Comparison of ENCODE assay signal across 14 cellular contexts in genomic region chr7:102942883-102943261, GRCh38.
"Had no signal": no experiment of that assay in that cellular context is flagged by ENCODE, and none has a peak within 500 bp of the region (broad histone marks: within the 10 kb centered on the region; RNA-seq: fewer than 3 reads in every experiment).

No MANE protein-coding gene starts in this region.

- H3K36me3 ChIP-seq: ascending aorta, transverse colon had no signal

- H3K27ac ChIP-seq: parathyroid adenoma, SJCRH30, transverse colon had no signal

- H3K79me2 ChIP-seq: parathyroid adenoma had no signal

- ATAC-seq: activated CD4-positive, alpha-beta T cell treated with anti-CD3 and anti-CD28 coated beads for 36 hours; activated CD8-positive, alpha-beta T cell treated with anti-CD3 and anti-CD28 coated beads, Interleukin-2, amount 10 ng/mL, durations not matched to agents 7 days and 5 days; left ventricle myocardium superior; T-cell had no signal

- H3K4me3 ChIP-seq: SJCRH30, transverse colon had no signal

- H2AFZ ChIP-seq: parathyroid adenoma had no signal

- H3K27me3 ChIP-seq: ascending aorta, SJCRH30, transverse colon had no signal

- H3K4me3 Mint-ChIP-seq: activated CD4-positive, alpha-beta T cell treated with anti-CD3 and anti-CD28 coated beads for 36 hours; activated CD8-positive, alpha-beta T cell treated with anti-CD3 and anti-CD28 coated beads, Interleukin-2, amount 10 ng/mL, durations not matched to agents 7 days and 5 days; T-cell had no signal

- H3K27me3 Mint-ChIP-seq: activated CD4-positive, alpha-beta T cell treated with anti-CD3 and anti-CD28 coated beads for 36 hours had no signal

- H3K9me3 Mint-ChIP-seq: T-cell had no signal

- H3K9me3 ChIP-seq: ascending aorta, SJCRH30, transverse colon had no signal

- H3K4me1 Mint-ChIP-seq: activated CD4-positive, alpha-beta T cell treated with anti-CD3 and anti-CD28 coated beads for 36 hours; T-cell had no signal

- H3K4me1 ChIP-seq: parathyroid adenoma, SJCRH30, transverse colon had no signal

- H3K9ac ChIP-seq: parathyroid adenoma had no signal

- H3K36me3 Mint-ChIP-seq: T-cell had no signal

- DNase-seq: activated CD4-positive, alpha-beta T cell treated with anti-CD3 and anti-CD28 coated beads for 36 hours; activated CD8-positive, alpha-beta memory T cell treated with anti-CD3 and anti-CD28 coated beads, Interleukin-2, amount 50 U/mL, for 48 hours; activated CD8-positive, alpha-beta T cell treated with anti-CD3 and anti-CD28 coated beads, Interleukin-2, amount 10 ng/mL, durations not matched to agents 7 days and 5 days; activated naive CD4-positive, alpha-beta T cell; head of caudate nucleus; kidney; left ventricle myocardium superior; SJCRH30; stimulated activated CD4-positive, alpha-beta T cell treated with anti-CD3 and anti-CD28 coated beads, Interleukin-15, amount 100 ng/mL, for 24 hours; T-cell; T1000; transverse colon had no signal

- H3K27ac Mint-ChIP-seq: activated CD4-positive, alpha-beta T cell treated with anti-CD3 and anti-CD28 coated beads for 36 hours; activated CD8-positive, alpha-beta T cell treated with anti-CD3 and anti-CD28 coated beads, Interleukin-2, amount 10 ng/mL, durations not matched to agents 7 days and 5 days; T-cell had no signal
